2 cellular contexts compared by ENCODE assay signal in genomic region chr5:42898760-42899159, GRCh38.
TF ChIP-seq lines count a peak whose summit lies in the region.

No MANE protein-coding gene starts in this region.

TF ChIP-seq in SK-N-SH, 30 proteins besides CTCF, POLR2A, EP300 and RAD21 (continued from another document):
- no peak for TF ChIP-seq FOSL2 (IDR thresholded peaks at IDR 0.05; ENCODE audit: borderline replicate concordance, low read depth)
- TF ChIP-seq GABPA (IDR thresholded peaks at IDR 0.05; ENCODE audit: low read depth): no peak
- no peak for TF ChIP-seq ZBTB33 (IDR thresholded peaks at IDR 0.05; ENCODE audit: borderline replicate concordance, low read depth)
- no peak for TF ChIP-seq MEF2A (IDR thresholded peaks at IDR 0.05; ENCODE audit: borderline replicate concordance, low read depth)
- TF ChIP-seq JUND (IDR thresholded peaks at IDR 0.05): no peak
- no peak for TF ChIP-seq TAF1 (IDR thresholded peaks at IDR 0.05; ENCODE audit: borderline replicate concordance, low read depth, low read length)
- no peak for TF ChIP-seq TEAD4 (IDR thresholded peaks at IDR 0.05; ENCODE audit: borderline replicate concordance, insufficient read depth)
- no peak for TF ChIP-seq POLR2AphosphoS5 (IDR thresholded peaks at IDR 0.05; ENCODE audit: low read depth, low read length)
TF ChIP-seq in SK-N-SH: peak in this region for 0.

TF ChIP-seq in K562, 482 proteins besides CTCF, POLR2A, EP300 and RAD21 (continued from another document):
- TF ChIP-seq PKNOX1 (IDR thresholded peaks at IDR 0.05) (no peak), KLF16 (IDR thresholded peaks at IDR 0.05) (no peak), RFX7 (CRISPR knock-in tag; IDR thresholded peaks at IDR 0.05) (no peak)
